Comparison of ENCODE assay signal across 1 cellular context in the genomic region with DNA sequence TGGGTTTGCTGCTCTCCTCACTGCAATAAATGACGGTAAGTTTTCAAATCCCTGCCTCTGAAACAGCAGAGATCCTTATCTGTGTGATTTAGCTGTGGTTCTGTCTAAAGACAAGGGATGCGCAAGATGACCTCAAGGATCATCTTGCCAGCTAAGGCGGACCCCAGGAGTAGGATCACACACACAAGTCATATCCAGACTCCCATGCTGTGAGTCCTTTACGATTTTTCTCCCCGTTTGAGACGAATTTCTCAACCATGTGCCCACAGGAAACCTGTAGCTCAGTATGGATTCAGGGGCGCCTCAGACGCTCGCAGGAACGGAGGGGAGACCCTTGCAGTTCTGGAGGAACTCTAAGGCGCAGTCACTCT.
A peak's percentile ranks its signal among the peaks of the same experiment; 100 is the strongest.
TF ChIP-seq lines count a peak whose summit lies in the region.

No MANE protein-coding gene starts in this region.

TF ChIP-seq in HepG2, 621 proteins besides CTCF, POLR2A, EP300 and RAD21 (continued from another document):
- TF ChIP-seq ZNF607 (CRISPR knock-in tag; IDR thresholded peaks at IDR 0.05; ENCODE audit: borderline replicate concordance) (no peak), KDM3A (CRISPR knock-in tag; IDR thresholded peaks at IDR 0.05; ENCODE audit: low read depth) (no peak), ZBTB20 (CRISPR knock-in tag; IDR thresholded peaks at IDR 0.05; ENCODE audit: borderline replicate concordance, low read depth) (0 out of 2 replicates have a peak, but pooled peaks have one; percentile 17), ZNF780A (CRISPR knock-in tag; IDR thresholded peaks at IDR 0.05) (no peak), NFKBIZ (CRISPR knock-in tag; IDR thresholded peaks at IDR 0.05) (no peak; the same call in 1 of the 2 replicates), GPN1 (CRISPR knock-in tag; IDR thresholded peaks at IDR 0.05; ENCODE audit: borderline replicate concordance) (0 out of 2 replicates have a peak, but pooled peaks have one; percentile 5), ZNF891 (CRISPR knock-in tag; IDR thresholded peaks at IDR 0.05) (no peak), MIER3 (CRISPR knock-in tag; IDR thresholded peaks at IDR 0.05; ENCODE audit: borderline replicate concordance) (0 out of 2 replicates have a peak, but pooled peaks have one; percentile 21), RELA (CRISPR knock-in tag; IDR thresholded peaks at IDR 0.05) (0 out of 2 replicates have a peak, but pooled peaks have one; percentile 35), ERF (CRISPR knock-in tag; IDR thresholded peaks at IDR 0.05) (no peak), NFE2L2 (IDR thresholded peaks at IDR 0.05; ENCODE audit: low read length) (no peak), ZNF543 (CRISPR knock-in tag; IDR thresholded peaks at IDR 0.05) (0 out of 2 replicates have a peak, but pooled peaks have one; percentile 0), ZNF354B (CRISPR knock-in tag; IDR thresholded peaks at IDR 0.05) (no peak), ZNF441 (CRISPR knock-in tag; IDR thresholded peaks at IDR 0.05; ENCODE audit: borderline replicate concordance) (no peak), ZFP36L2 (CRISPR knock-in tag; IDR thresholded peaks at IDR 0.05) (peak; percentile 70; the same call in 1 of the 2 replicates), ZMYM3 (CRISPR knock-in tag; IDR thresholded peaks at IDR 0.05) (no peak), ZNF879 (CRISPR knock-in tag; IDR thresholded peaks at IDR 0.05) (no peak), SRSF1 (optimal IDR thresholded peaks at IDR 0.05; ENCODE audit: low read depth, low read length) (no peak), SNAI1 (CRISPR knock-in tag; IDR thresholded peaks at IDR 0.05; ENCODE audit: borderline replicate concordance) (peak; percentile 49; the same call in 1 of the 2 replicates), MEIS2 (CRISPR knock-in tag; IDR thresholded peaks at IDR 0.05) (peak; percentile 10; the same call in 1 of the 2 replicates)
- TF ChIP-seq, protein P1, sequence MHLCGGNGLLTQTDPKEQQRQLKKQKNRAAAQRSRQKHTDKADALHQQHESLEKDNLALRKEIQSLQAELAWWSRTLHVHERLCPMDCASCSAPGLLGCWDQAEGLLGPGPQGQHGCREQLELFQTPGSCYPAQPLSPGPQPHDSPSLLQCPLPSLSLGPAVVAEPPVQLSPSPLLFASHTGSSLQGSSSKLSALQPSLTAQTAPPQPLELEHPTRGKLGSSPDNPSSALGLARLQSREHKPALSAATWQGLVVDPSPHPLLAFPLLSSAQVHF (CRISPR knock-in tag; IDR thresholded peaks at IDR 0.05) = 0 out of 2 replicates have a peak, but pooled peaks have one; percentile 1
- TF ChIP-seq, protein P2, sequence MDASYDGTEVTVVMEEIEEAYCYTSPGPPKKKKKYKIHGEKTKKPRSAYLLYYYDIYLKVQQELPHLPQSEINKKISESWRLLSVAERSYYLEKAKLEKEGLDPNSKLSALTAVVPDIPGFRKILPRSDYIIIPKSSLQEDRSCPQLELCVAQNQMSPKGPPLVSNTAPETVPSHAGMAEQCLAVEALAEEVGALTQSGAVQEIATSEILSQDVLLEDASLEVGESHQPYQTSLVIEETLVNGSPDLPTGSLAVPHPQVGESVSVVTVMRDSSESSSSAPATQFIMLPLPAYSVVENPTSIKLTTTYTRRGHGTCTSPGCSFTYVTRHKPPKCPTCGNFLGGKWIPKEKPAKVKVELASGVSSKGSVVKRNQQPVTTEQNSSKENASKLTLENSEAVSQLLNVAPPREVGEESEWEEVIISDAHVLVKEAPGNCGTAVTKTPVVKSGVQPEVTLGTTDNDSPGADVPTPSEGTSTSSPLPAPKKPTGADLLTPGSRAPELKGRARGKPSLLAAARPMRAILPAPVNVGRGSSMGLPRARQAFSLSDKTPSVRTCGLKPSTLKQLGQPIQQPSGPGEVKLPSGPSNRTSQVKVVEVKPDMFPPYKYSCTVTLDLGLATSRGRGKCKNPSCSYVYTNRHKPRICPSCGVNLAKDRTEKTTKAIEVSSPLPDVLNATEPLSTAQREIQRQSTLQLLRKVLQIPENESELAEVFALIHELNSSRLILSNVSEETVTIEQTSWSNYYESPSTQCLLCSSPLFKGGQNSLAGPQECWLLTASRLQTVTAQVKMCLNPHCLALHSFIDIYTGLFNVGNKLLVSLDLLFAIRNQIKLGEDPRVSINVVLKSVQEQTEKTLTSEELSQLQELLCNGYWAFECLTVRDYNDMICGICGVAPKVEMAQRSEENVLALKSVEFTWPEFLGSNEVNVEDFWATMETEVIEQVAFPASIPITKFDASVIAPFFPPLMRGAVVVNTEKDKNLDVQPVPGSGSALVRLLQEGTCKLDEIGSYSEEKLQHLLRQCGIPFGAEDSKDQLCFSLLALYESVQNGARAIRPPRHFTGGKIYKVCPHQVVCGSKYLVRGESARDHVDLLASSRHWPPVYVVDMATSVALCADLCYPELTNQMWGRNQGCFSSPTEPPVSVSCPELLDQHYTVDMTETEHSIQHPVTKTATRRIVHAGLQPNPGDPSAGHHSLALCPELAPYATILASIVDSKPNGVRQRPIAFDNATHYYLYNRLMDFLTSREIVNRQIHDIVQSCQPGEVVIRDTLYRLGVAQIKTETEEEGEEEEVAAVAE (CRISPR knock-in tag; IDR thresholded peaks at IDR 0.05; ENCODE audit: borderline replicate concordance) = 0 out of 2 replicates have a peak, but pooled peaks have one; percentile 10
- TF ChIP-seq, protein P3, sequence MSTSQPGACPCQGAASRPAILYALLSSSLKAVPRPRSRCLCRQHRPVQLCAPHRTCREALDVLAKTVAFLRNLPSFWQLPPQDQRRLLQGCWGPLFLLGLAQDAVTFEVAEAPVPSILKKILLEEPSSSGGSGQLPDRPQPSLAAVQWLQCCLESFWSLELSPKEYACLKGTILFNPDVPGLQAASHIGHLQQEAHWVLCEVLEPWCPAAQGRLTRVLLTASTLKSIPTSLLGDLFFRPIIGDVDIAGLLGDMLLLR (CRISPR knock-in tag; IDR thresholded peaks at IDR 0.05) = no peak
- TF ChIP-seq, protein P4, sequence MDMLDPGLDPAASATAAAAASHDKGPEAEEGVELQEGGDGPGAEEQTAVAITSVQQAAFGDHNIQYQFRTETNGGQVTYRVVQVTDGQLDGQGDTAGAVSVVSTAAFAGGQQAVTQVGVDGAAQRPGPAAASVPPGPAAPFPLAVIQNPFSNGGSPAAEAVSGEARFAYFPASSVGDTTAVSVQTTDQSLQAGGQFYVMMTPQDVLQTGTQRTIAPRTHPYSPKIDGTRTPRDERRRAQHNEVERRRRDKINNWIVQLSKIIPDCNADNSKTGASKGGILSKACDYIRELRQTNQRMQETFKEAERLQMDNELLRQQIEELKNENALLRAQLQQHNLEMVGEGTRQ (IDR thresholded peaks at IDR 0.05; ENCODE audit: low read depth, low read length) = no peak
- TF ChIP-seq, protein P4 (CRISPR knock-in tag; IDR thresholded peaks at IDR 0.05; ENCODE audit: borderline replicate concordance) = no peak
- TF ChIP-seq, protein P5, sequence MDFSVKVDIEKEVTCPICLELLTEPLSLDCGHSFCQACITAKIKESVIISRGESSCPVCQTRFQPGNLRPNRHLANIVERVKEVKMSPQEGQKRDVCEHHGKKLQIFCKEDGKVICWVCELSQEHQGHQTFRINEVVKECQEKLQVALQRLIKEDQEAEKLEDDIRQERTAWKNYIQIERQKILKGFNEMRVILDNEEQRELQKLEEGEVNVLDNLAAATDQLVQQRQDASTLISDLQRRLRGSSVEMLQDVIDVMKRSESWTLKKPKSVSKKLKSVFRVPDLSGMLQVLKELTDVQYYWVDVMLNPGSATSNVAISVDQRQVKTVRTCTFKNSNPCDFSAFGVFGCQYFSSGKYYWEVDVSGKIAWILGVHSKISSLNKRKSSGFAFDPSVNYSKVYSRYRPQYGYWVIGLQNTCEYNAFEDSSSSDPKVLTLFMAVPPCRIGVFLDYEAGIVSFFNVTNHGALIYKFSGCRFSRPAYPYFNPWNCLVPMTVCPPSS (IDR thresholded peaks at IDR 0.05) = no peak
- TF ChIP-seq, protein P6, sequence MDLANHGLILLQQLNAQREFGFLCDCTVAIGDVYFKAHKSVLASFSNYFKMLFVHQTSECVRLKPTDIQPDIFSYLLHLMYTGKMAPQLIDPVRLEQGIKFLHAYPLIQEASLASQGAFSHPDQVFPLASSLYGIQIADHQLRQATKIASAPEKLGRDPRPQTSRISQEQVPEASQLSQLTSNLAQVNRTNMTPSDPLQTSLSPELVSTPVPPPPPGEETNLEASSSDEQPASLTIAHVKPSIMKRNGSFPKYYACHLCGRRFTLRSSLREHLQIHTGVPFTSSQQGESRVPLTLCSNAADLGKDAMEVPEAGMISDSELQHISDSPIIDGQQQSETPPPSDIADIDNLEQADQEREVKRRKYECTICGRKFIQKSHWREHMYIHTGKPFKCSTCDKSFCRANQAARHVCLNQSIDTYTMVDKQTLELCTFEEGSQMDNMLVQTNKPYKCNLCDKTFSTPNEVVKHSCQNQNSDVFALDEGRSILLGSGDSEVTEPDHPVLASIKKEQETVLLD (CRISPR knock-in tag; IDR thresholded peaks at IDR 0.05; ENCODE audit: low read depth) = 0 out of 2 replicates have a peak, but pooled peaks have one; percentile 16
- TF ChIP-seq, protein P7, sequence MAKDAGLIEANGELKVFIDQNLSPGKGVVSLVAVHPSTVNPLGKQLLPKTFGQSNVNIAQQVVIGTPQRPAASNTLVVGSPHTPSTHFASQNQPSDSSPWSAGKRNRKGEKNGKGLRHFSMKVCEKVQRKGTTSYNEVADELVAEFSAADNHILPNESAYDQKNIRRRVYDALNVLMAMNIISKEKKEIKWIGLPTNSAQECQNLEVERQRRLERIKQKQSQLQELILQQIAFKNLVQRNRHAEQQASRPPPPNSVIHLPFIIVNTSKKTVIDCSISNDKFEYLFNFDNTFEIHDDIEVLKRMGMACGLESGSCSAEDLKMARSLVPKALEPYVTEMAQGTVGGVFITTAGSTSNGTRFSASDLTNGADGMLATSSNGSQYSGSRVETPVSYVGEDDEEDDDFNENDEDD (CRISPR knock-in tag; IDR thresholded peaks at IDR 0.05; ENCODE audit: borderline replicate concordance) = 0 out of 2 replicates have a peak, but pooled peaks have one; percentile 24
- TF ChIP-seq, protein P8, sequence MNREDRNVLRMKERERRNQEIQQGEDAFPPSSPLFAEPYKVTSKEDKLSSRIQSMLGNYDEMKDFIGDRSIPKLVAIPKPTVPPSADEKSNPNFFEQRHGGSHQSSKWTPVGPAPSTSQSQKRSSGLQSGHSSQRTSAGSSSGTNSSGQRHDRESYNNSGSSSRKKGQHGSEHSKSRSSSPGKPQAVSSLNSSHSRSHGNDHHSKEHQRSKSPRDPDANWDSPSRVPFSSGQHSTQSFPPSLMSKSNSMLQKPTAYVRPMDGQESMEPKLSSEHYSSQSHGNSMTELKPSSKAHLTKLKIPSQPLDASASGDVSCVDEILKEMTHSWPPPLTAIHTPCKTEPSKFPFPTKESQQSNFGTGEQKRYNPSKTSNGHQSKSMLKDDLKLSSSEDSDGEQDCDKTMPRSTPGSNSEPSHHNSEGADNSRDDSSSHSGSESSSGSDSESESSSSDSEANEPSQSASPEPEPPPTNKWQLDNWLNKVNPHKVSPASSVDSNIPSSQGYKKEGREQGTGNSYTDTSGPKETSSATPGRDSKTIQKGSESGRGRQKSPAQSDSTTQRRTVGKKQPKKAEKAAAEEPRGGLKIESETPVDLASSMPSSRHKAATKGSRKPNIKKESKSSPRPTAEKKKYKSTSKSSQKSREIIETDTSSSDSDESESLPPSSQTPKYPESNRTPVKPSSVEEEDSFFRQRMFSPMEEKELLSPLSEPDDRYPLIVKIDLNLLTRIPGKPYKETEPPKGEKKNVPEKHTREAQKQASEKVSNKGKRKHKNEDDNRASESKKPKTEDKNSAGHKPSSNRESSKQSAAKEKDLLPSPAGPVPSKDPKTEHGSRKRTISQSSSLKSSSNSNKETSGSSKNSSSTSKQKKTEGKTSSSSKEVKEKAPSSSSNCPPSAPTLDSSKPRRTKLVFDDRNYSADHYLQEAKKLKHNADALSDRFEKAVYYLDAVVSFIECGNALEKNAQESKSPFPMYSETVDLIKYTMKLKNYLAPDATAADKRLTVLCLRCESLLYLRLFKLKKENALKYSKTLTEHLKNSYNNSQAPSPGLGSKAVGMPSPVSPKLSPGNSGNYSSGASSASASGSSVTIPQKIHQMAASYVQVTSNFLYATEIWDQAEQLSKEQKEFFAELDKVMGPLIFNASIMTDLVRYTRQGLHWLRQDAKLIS (CRISPR knock-in tag; IDR thresholded peaks at IDR 0.05) = 0 out of 2 replicates have a peak, but pooled peaks have one; percentile 26
- TF ChIP-seq, protein P9, sequence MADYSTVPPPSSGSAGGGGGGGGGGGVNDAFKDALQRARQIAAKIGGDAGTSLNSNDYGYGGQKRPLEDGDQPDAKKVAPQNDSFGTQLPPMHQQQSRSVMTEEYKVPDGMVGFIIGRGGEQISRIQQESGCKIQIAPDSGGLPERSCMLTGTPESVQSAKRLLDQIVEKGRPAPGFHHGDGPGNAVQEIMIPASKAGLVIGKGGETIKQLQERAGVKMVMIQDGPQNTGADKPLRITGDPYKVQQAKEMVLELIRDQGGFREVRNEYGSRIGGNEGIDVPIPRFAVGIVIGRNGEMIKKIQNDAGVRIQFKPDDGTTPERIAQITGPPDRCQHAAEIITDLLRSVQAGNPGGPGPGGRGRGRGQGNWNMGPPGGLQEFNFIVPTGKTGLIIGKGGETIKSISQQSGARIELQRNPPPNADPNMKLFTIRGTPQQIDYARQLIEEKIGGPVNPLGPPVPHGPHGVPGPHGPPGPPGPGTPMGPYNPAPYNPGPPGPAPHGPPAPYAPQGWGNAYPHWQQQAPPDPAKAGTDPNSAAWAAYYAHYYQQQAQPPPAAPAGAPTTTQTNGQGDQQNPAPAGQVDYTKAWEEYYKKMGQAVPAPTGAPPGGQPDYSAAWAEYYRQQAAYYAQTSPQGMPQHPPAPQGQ (CRISPR knock-in tag; IDR thresholded peaks at IDR 0.05; ENCODE audit: borderline replicate concordance) = no peak
- TF ChIP-seq, protein P10, sequence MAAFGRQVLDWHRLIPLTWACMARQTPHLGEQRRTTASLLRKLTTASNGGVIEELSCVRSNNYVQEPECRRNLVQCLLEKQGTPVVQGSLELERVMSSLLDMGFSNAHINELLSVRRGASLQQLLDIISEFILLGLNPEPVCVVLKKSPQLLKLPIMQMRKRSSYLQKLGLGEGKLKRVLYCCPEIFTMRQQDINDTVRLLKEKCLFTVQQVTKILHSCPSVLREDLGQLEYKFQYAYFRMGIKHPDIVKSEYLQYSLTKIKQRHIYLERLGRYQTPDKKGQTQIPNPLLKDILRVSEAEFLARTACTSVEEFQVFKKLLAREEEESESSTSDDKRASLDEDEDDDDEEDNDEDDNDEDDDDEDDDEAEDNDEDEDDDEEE (CRISPR knock-in tag; IDR thresholded peaks at IDR 0.05) = no peak
